20 cellular contexts compared by ENCODE assay signal in the genomic region with DNA sequence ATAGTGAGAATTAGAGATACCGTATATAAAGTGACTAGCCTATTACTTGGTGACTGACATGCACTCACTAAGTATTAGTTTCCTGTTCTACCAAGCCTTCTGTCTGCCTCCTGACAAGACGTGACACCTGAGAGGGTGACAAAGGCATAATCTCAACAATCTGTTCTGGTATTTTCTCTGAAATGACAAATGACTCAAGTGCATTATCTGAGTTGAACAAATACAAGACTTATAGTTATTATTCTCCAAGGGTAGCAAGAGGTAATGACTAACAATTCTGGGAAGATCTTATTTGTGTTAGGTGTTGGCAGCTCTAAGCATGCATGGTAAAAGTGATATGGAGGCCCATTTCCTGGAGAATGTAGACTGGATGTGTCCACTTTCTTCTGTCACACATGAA.
A peak's percentile ranks its signal among the peaks of the same experiment; 100 is the strongest.
DNase-seq lines count a peak whose midpoint lies in the region; ATAC-seq, FAIRE-seq and TF ChIP-seq lines count a peak whose summit lies in the region.
"Had no signal": no experiment of that assay in that cellular context is flagged by ENCODE, and none has a peak within 500 bp of the region (broad histone marks: within the 10 kb centered on the region; RNA-seq: fewer than 3 reads in every experiment).

No MANE protein-coding gene starts in this region.

- FAIRE-seq in endothelial cell of umbilical vein (lab: Jason Lieb, UNC) = no peak
- FAIRE-seq: GM12892, H54, HepG2, HTR-8/SVneo had no signal

- H2AFZ ChIP-seq in endothelial cell of umbilical vein (ENCODE audit: low read depth, low read length) (no peak overlapping the region), trophoblast cell (ENCODE audit: insufficient read depth, low read length, poor library complexity) (no peak overlapping the region)
- H2AFZ ChIP-seq: GM23248 had no signal

- POLR2A ChIA-PET in endothelial cell of umbilical vein (lab: Charles Lee) = no interaction called here

- H3K9me1 ChIP-seq in endothelial cell of umbilical vein (replicated peaks; ENCODE audit: control insufficient read depth, extremely low read depth, insufficient read depth, low read length) = no peaks in the 10 kb centered on the region

- intact Hi-C loops in endothelial cell of umbilical vein (cut with micrococcal nuclease) = no loop called here

- H3K14ac ChIP-seq in trophoblast cell (ENCODE audit: low read length) = no peak overlapping the region

- peak; percentile 38 to 48 for ATAC-seq in activated CD4-positive, CD25-positive, alpha-beta regulatory T cell treated with anti-CD3 and anti-CD28 coated beads, Interleukin-2, amount 50 U/mL, for 24 hours
- ATAC-seq: HCT116, HepG2 had no signal

- WGBS in trophoblast cell (ENCODE audit: extremely low coverage, insufficient coverage, insufficient read length) = no CpG with 5 or more reads among the region's 2 CpGs
- WGBS in tibial nerve, 2 donors = 79 to 93% methylated on average over 2 of the region's 2 CpGs

- TF ChIP-seq POLR2A in endothelial cell of umbilical vein (IDR thresholded peaks at IDR 0.05; ENCODE audit: low read depth, low read length) (no peak), tibial nerve (IDR thresholded peaks at IDR 0.05) (no peak)

- H2BK120ac ChIP-seq in trophoblast cell (ENCODE audit: insufficient read depth, low read length, poor library complexity) = no peak overlapping the region

- no peak overlapping the region for H3K4ac ChIP-seq in trophoblast cell (ENCODE audit: low read depth, low read length)

- H3K4me2 ChIP-seq in endothelial cell of umbilical vein (ENCODE audit: insufficient read depth, low read length) (no peak overlapping the region), trophoblast cell (ENCODE audit: low read length) (no peak overlapping the region)

- H3K4me3 ChIP-seq in endothelial cell of umbilical vein (replicated peaks in 1 of 3; ENCODE audit: insufficient read depth in 1 of 3, low read depth in 1 of 3, low read length in 3 of 3) (no peak overlapping the region), trophoblast cell (ENCODE audit: low read depth, low read length) (no peak overlapping the region), tibial nerve (no peak overlapping the region)
- H3K4me3 ChIP-seq: GM23248 had no signal

- no peak overlapping the region for H2AK5ac ChIP-seq in trophoblast cell (ENCODE audit: low read length)

- no peak for DNase-seq in activated CD4-positive, CD25-positive, alpha-beta regulatory T cell treated with anti-CD3 and anti-CD28 coated beads, Interleukin-2, amount 50 U/mL, for 72 hours
- peak; percentile 4 for DNase-seq in NCI-H69 (lab: John Stamatoyannopoulos, UW)
- peak; percentile 8 for DNase-seq in endothelial cell of umbilical vein (ENCODE audit: low read depth, low spot score)
- peak; percentile 15 to 75 for DNase-seq in trophoblast cell
- no peak for DNase-seq in tibial nerve (ENCODE audit: low spot score in 2 of 2)
- DNase-seq in NCI-H1417 treated with DMSO at 0.1 percent for 48 hours (lab: John Stamatoyannopoulos, UW) = no peak
- DNase-seq in SKM-1 treated with dmso at 0.1 percent for 144 hours (lab: John Stamatoyannopoulos, UW; ENCODE audit: unreplicated experiment) = no peak
- DNase-seq: C1 segment of cervical spinal cord; Calu3; CD4-positive, alpha-beta T cell; DMS 273 treated with DMSO at 0.1 percent for 48 hours; DND-41; GDM1; GM23248 had no signal

- TF ChIP-seq CTCF in endothelial cell of umbilical vein (IDR thresholded peaks at IDR 0.05; ENCODE audit: extremely low read depth in 1 of 2, insufficient read depth in 1 of 2, low read depth in 1 of 2, low read length in 2 of 2) (no peak), tibial nerve (IDR thresholded peaks at IDR 0.05) (no peak)

- no peak for TF ChIP-seq EP300 in tibial nerve (IDR thresholded peaks at IDR 0.05)

- H3K36me3 ChIP-seq in endothelial cell of umbilical vein (ENCODE audit: control insufficient read depth in 2 of 2, extremely low read depth in 1 of 2, insufficient read depth in 2 of 2, low read length in 2 of 2) = no peaks in the 10 kb centered on the region
- no peaks in the 10 kb centered on the region for H3K36me3 ChIP-seq in trophoblast cell (ENCODE audit: control insufficient read depth in 1 of 2, insufficient read depth in 2 of 2, low read length in 2 of 2)
- H3K36me3 ChIP-seq in tibial nerve = no peaks in the 10 kb centered on the region

- H3K4me1 ChIP-seq in endothelial cell of umbilical vein (ENCODE audit: control insufficient read depth, extremely low read depth, insufficient read depth, low read length) (no peaks in the 10 kb centered on the region), trophoblast cell (ENCODE audit: control insufficient read depth in 1 of 2, insufficient read depth in 2 of 2, low read length in 2 of 2) (no peaks in the 10 kb centered on the region), tibial nerve (no peaks in the 10 kb centered on the region)

- H3K9ac ChIP-seq in endothelial cell of umbilical vein (replicated peaks; ENCODE audit: extremely low read depth, insufficient read depth, low read length) = no peak overlapping the region
- no peak overlapping the region for H3K9ac ChIP-seq in trophoblast cell (ENCODE audit: low read length)
- H3K9ac ChIP-seq: GM23248 had no signal

- no peak overlapping the region for H3K23ac ChIP-seq in trophoblast cell (ENCODE audit: low read length)

- CTCF ChIA-PET in endothelial cell of umbilical vein (lab: Charles Lee) = no interaction called here

- no peak overlapping the region for H2BK12ac ChIP-seq in trophoblast cell (ENCODE audit: low read length)

- H3K27me3 ChIP-seq in endothelial cell of umbilical vein (ENCODE audit: control insufficient read depth in 2 of 2, insufficient read depth in 2 of 2, low read length in 2 of 2) = no peaks in the 10 kb centered on the region
- no peaks in the 10 kb centered on the region for H3K27me3 ChIP-seq in trophoblast cell (ENCODE audit: insufficient read depth, low read length)
- no peaks in the 10 kb centered on the region for H3K27me3 ChIP-seq in tibial nerve

- H4K12ac ChIP-seq in trophoblast cell (ENCODE audit: low read depth, low read length) = no peak overlapping the region

- no peaks in the 10 kb centered on the region for H3K79me1 ChIP-seq in trophoblast cell (ENCODE audit: low read length)

- H2BK5ac ChIP-seq in trophoblast cell (ENCODE audit: low read depth, low read length, poor library complexity) = no peak overlapping the region

- no peak overlapping the region for H4K91ac ChIP-seq in trophoblast cell (ENCODE audit: low read depth, low read length)

- H4K20me1 ChIP-seq in endothelial cell of umbilical vein (replicated peaks; ENCODE audit: control insufficient read depth, extremely low read depth, insufficient read depth, low read length) = no peaks in the 10 kb centered on the region

- dilution Hi-C loops in endothelial cell of umbilical vein (cut with MboI; ENCODE audit: extremely low pct_ligation_motif_present, low sequenced_read_pairs) = no loop called here

- H3K18ac ChIP-seq in trophoblast cell (ENCODE audit: low read length) = no peak overlapping the region

- no peaks in the 10 kb centered on the region for H3K9me3 ChIP-seq in endothelial cell of umbilical vein (replicated peaks; ENCODE audit: control insufficient read depth, insufficient read depth, low read length)
- H3K9me3 ChIP-seq in trophoblast cell (ENCODE audit: insufficient read depth, low read depth, low read length) = no peaks in the 10 kb centered on the region
- H3K9me3 ChIP-seq in tibial nerve = no peaks in the 10 kb centered on the region

- no peak overlapping the region for H3K27ac ChIP-seq in endothelial cell of umbilical vein (ENCODE audit: insufficient read depth, low read depth, low read length)
- no peak overlapping the region for H3K27ac ChIP-seq in trophoblast cell (ENCODE audit: low read depth, low read length)
- H3K27ac ChIP-seq in tibial nerve = no peak overlapping the region
- H3K27ac ChIP-seq: GM23248 had no signal

- no TSS peak for BruUV-seq in endothelial cell of umbilical vein (replicated peaks; lab: Mats Ljungman, UMichigan)

- H3K79me2 ChIP-seq in endothelial cell of umbilical vein (ENCODE audit: control insufficient read depth, insufficient read depth, low read length) = no peaks in the 10 kb centered on the region
- H3K79me2 ChIP-seq in trophoblast cell (ENCODE audit: control insufficient read depth, insufficient read depth, low read length, poor library complexity) = no peaks in the 10 kb centered on the region

- no peak overlapping the region for H4K8ac ChIP-seq in trophoblast cell (ENCODE audit: low read depth, low read length)

TF ChIP-seq in endothelial cell of umbilical vein, 7 proteins besides CTCF, POLR2A, EP300 and RAD21:
- TF ChIP-seq, protein P1, sequence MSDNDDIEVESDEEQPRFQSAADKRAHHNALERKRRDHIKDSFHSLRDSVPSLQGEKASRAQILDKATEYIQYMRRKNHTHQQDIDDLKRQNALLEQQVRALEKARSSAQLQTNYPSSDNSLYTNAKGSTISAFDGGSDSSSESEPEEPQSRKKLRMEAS (IDR thresholded peaks at IDR 0.05; ENCODE audit: insufficient read depth, insufficient read length) = no peak
- TF ChIP-seq GATA2 (IDR thresholded peaks at IDR 0.05; ENCODE audit: insufficient read depth, insufficient read length, low read depth, low read length) = no peak
- no peak for TF ChIP-seq POLR2AphosphoS5 (IDR thresholded peaks at IDR 0.05; ENCODE audit: insufficient read depth, low read depth, low read length)
- no peak for TF ChIP-seq FOS (IDR thresholded peaks at IDR 0.05; ENCODE audit: borderline replicate concordance, insufficient read depth, low read length)
- TF ChIP-seq JUN (IDR thresholded peaks at IDR 0.05; ENCODE audit: borderline replicate concordance, insufficient read depth, insufficient read length, low read depth) = no peak
- TF ChIP-seq EZH2 (IDR thresholded peaks at IDR 0.05; ENCODE audit: borderline replicate concordance, low read depth, low read length, severe bottlenecking) = no peak
- no peak for TF ChIP-seq MYC (IDR thresholded peaks at IDR 0.05; ENCODE audit: low read depth, low read length)

Comparison
In these comparisons a context has a peak if more than half of its experiments do, and no peak if none do; other contexts are left out.
1. DNase-seq: peak in NCI-H69 (single experiment), endothelial cell of umbilical vein (single experiment) and trophoblast cell (2 of 2); none in activated CD4-positive, CD25-positive, alpha-beta regulatory T cell treated with anti-CD3 and anti-CD28 coated beads, Interleukin-2, amount 50 U/mL, for 72 hours (single experiment), tibial nerve (0 of 2), NCI-H1417 treated with DMSO at 0.1 percent for 48 hours (single experiment) and SKM-1 treated with dmso at 0.1 percent for 144 hours (single experiment).